Comparison of ENCODE assay signal across 8 cellular contexts in the genomic region with DNA sequence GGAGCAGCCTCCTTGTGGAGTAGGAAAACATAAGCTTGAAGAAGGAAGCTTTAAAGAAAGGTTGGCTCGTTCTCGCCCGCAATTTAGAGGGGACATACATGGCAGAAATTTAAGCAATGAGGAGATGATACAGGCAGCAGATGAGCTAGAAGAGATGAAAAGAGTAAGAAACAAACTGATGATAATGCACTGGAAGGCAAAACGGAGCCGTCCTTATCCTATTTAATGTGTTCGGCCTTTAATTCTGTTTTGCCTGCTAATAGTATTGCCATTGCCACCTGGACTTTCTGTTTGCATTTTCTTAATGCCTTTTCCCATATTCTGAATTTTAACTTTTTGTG. TPM values are rescaled to one million over a fixed set of nuclear protein-coding genes. Genes with fewer than 3 reads are reported as not detected.
DNase-seq lines count a peak whose midpoint lies in the region; ATAC-seq and TF ChIP-seq lines count a peak whose summit lies in the region.

No MANE protein-coding gene starts in this region.

- peaks cover 0 to 5% (median under 1%) of the 10 kb centered on the region in 10 experiments; a peak in 5 of 20 replicates for H3K4me1 ChIP-seq in BLaER1 treated with 17β-estradiol and CSF1 and Interleukin-3, amounts not matched to agents 10 nM and 100 nM

- peak overlapping the region; percentile 63 to 78 (median 72) for H3K4me3 ChIP-seq in BLaER1 treated with 17β-estradiol and CSF1 and Interleukin-3, amounts not matched to agents 10 nM and 100 nM
- H3K4me3 ChIP-seq in dorsolateral prefrontal cortex = peak overlapping the region; percentile 45 to 76 (median 64)

- no peak for ATAC-seq in GM21619 (IDR thresholded peaks at IDR 0.05; ENCODE audit: unreplicated experiment)
- no peak for ATAC-seq in HG02759 (IDR thresholded peaks at IDR 0.05; ENCODE audit: unreplicated experiment)

- H3K36me3 ChIP-seq in BLaER1 treated with 17β-estradiol and CSF1 and Interleukin-3, amounts not matched to agents 10 nM and 100 nM = no peaks in the 10 kb centered on the region

- H3K27me3 ChIP-seq in BLaER1 treated with 17β-estradiol and CSF1 and Interleukin-3, amounts not matched to agents 10 nM and 100 nM = no peaks in the 10 kb centered on the region
- peaks cover 0 to 76% (median 17%) of the 10 kb centered on the region in 45 donors for H3K27me3 ChIP-seq in dorsolateral prefrontal cortex

- no peaks in the 10 kb centered on the region for H3K9me3 ChIP-seq in BLaER1 treated with 17β-estradiol and CSF1 and Interleukin-3, amounts not matched to agents 10 nM and 100 nM (replicated peaks in 1 of 11)

- TF ChIP-seq CTCF in dorsolateral prefrontal cortex (IDR thresholded peaks at IDR 0.05 in 54 of 56, conservative IDR thresholded peaks at IDR 0.05 in 2 of 56; ENCODE audit: low read depth in 1 of 56, partially characterized antibody in 56 of 56) (peak in 3 of 56 donors; percentile 4 to 10 (median 8)), nephron (IDR thresholded peaks at IDR 0.05; ENCODE audit: unreplicated experiment in 3 of 3) (peak in 1 of 3 experiments; percentile 57)

- H3K4me3 Mint-ChIP-seq in IgD-negative memory B cell (peak overlapping the region in 3 of 4 donors; percentile 78 to 96 (median 91)), nephron (peak overlapping the region; percentile 81 to 88 (median 87))

- peak overlapping the region in 5 of 11 experiments; percentile 56 to 64 (median 61); a peak in 7 of 22 replicates for H3K27ac ChIP-seq in BLaER1 treated with 17β-estradiol and CSF1 and Interleukin-3, amounts not matched to agents 10 nM and 100 nM
- H3K27ac ChIP-seq in dorsolateral prefrontal cortex = peak overlapping the region in 58 of 59 donors; percentile 80 to 98 (median 94)

- H3K4me1 Mint-ChIP-seq in IgD-negative memory B cell (peaks cover 8 to 9% (median 9%) of the 10 kb centered on the region in 3 donors), nephron (peaks cover 16% of the 10 kb centered on the region)

- H3K9me3 Mint-ChIP-seq in IgD-negative memory B cell (peaks cover 0 to 4% (median 0%) of the 10 kb centered on the region in 3 donors), nephron (no peaks in the 10 kb centered on the region)

- H3K27me3 Mint-ChIP-seq in IgD-negative memory B cell = peaks cover 1% of the 10 kb centered on the region
- no peaks in the 10 kb centered on the region for H3K27me3 Mint-ChIP-seq in nephron (ENCODE audit: low read depth)

- intact Hi-C loops in dorsolateral prefrontal cortex (cut with DNase I) = loop anchor here in 1 of 2 donors (2.0 to 10.0 kb wide), 2 partner anchors 55 to 97 kb away; a partner anchor contains a TSS

- peak overlapping the region; percentile 52 to 75 (median 70) for H3K4me2 ChIP-seq in BLaER1 treated with 17β-estradiol and CSF1 and Interleukin-3, amounts not matched to agents 10 nM and 100 nM

- no peaks in the 10 kb centered on the region for H4K20me1 ChIP-seq in BLaER1 treated with 17β-estradiol and CSF1 and Interleukin-3, amounts not matched to agents 10 nM and 100 nM

- H3K36me3 Mint-ChIP-seq in IgD-negative memory B cell = no peaks in the 10 kb centered on the region
- peaks cover 7% of the 10 kb centered on the region for H3K36me3 Mint-ChIP-seq in nephron (ENCODE audit: low read depth)

- H3K27ac Mint-ChIP-seq in IgD-negative memory B cell (peak overlapping the region in 2 of 3 donors; percentile 54 to 92), nephron (peak overlapping the region; percentile 90 to 97 (median 95))

- no peak for DNase-seq in dorsolateral prefrontal cortex
- DNase-seq in effector CD8-positive, alpha-beta T cell (lab: John Stamatoyannopoulos, UW) = no peak
- DNase-seq in AG08395 (ENCODE audit: low spot score) = no peak

- H3K9ac ChIP-seq in BLaER1 treated with 17β-estradiol and CSF1 and Interleukin-3, amounts not matched to agents 10 nM and 100 nM = peak overlapping the region in 10 of 11 experiments; percentile 61 to 82 (median 73); a peak in 18 of 22 replicates

RNA-seq across cellular contexts. Expression of a gene that starts 1.4 kb away (rescaled TPM):
- 22.3 TPM for polyA plus RNA-seq in IgD-negative memory B cell
- 10 to 100 TPM; 27.6 to 72.2 (median 53.4) TPM for total RNA-seq in dorsolateral prefrontal cortex

RNA-seq across cellular contexts. Expression of a gene that starts 22.4 kb away (rescaled TPM):
- polyA plus RNA-seq in IgD-negative memory B cell = 8.7 TPM
- 100 to 1,000 TPM in 3 of 120 experiments, 10 to 100 TPM in 117; 56.2 to 103 (median 76.7) TPM for total RNA-seq in dorsolateral prefrontal cortex

RNA-seq across cellular contexts. Expression of a gene that starts 44.8 kb away (rescaled TPM):
- 26.0 TPM for polyA plus RNA-seq in IgD-negative memory B cell
- 100 to 1,000 TPM in 77 of 120 experiments, 10 to 100 TPM in 43; 75.8 to 142 (median 106) TPM for total RNA-seq in dorsolateral prefrontal cortex

RNA-seq across cellular contexts. Expression of a gene that starts 56.4 kb away (rescaled TPM):
- 60.3 TPM for polyA plus RNA-seq in IgD-negative memory B cell
- total RNA-seq in dorsolateral prefrontal cortex = 100 to 1,000 TPM; 141 to 473 (median 331) TPM
